8 cellular contexts compared by ENCODE assay signal in the genomic region with DNA sequence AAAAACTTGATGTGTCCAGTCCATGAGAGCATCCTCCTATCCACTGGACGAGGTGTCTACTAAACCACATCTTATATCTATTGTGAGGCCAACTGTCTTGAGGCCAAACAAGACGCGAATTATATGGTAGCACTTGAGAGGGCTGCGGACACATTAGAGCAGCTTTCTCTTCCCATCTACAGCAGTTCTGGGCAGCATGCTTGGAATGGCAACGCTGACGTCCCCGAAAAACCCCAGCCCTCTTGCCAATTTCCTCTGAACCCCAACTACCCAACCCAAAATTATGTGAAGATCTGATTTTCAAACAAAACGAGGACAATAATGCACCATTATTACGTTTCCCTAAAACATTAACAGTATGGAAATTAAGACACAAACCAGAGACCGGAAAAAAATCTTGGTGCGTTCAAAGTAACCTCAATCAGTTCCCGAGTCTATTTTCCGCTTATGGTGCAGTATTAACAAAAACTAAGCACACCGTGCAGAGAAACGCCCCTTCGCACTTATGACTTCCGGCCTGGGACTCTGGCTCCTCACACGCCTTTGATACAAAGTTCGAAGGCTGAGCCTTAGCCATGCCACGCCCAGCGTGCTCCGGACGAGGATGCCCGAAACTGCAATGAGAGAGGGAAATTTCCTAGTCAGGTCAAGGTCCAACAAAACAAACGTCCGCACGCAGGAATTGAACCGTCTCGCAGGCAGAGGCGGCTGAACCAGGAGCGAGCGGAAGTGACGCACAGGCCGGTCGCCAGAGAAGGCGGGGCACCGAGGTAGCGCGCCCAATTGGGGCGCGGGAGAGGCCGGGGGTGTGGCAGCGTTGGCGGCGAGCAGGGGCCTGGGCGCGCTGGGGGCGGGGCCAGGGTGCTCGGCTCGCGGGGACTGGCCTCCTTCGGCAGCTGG. TPM values are rescaled to one million over a fixed set of nuclear protein-coding genes. Genes with fewer than 3 reads are reported as not detected.
DNase-seq lines count a peak whose midpoint lies in the region; ATAC-seq, FAIRE-seq and TF ChIP-seq lines count a peak whose summit lies in the region.

No MANE protein-coding gene starts in this region.

- peaks cover 0 to 10% (median 1%) of the 10 kb centered on the region in 3 donors for H3K36me3 Mint-ChIP-seq in CD8-positive, alpha-beta memory T cell
- no peaks in the 10 kb centered on the region for H3K36me3 Mint-ChIP-seq in activated CD8-positive, alpha-beta memory T cell treated with anti-CD3 and anti-CD28 coated beads, Interleukin-2, amount 10 ng/mL, durations not matched to agents 7 days and 5 days
- no peaks in the 10 kb centered on the region for H3K36me3 Mint-ChIP-seq in memory B cell

- peaks cover 0 to 41% of the 10 kb centered on the region in 2 experiments; a peak in 3 of 4 replicates for H3K79me2 ChIP-seq in H1 (ENCODE audit: control insufficient read depth in 1 of 2, insufficient read depth in 2 of 2, low read length in 2 of 2)

- H2BK15ac ChIP-seq in H1 (ENCODE audit: low read length) = no peak overlapping the region; the same call in 1 of the 2 replicates

- peak overlapping the region; percentile 87 for H3K4me3 ChIP-seq in CD8-positive, alpha-beta memory T cell (ENCODE audit: low read length)
- peak overlapping the region; percentile 72 to 97 (median 90) for H3K4me3 ChIP-seq in H1 (ENCODE audit: extremely low read depth in 1 of 4, insufficient read depth in 2 of 4, low read depth in 3 of 4, low read length in 4 of 4)

- TF ChIP-seq CTCF in H1 (IDR thresholded peaks at IDR 0.05; ENCODE audit: control extremely low read depth in 1 of 3, insufficient read depth in 1 of 3, low read depth in 1 of 3, low read length in 3 of 3) = no peak

- no peaks in the 10 kb centered on the region for H3K27me3 ChIP-seq in CD8-positive, alpha-beta memory T cell (ENCODE audit: insufficient read depth, low read length, poor library complexity, severe bottlenecking)
- H3K27me3 ChIP-seq in H1 (replicated peaks in 1 of 4; ENCODE audit: control insufficient read depth in 3 of 4, extremely low read depth in 1 of 4, insufficient read depth in 3 of 4, low read length in 3 of 4) = no peaks in the 10 kb centered on the region

- no peak overlapping the region for H2AK5ac ChIP-seq in H1 (ENCODE audit: low read depth, low read length)

- H3K23me2 ChIP-seq in H1 (ENCODE audit: low read depth, low read length) = peaks cover 7% of the 10 kb centered on the region

- H3K23ac ChIP-seq in H1 (ENCODE audit: insufficient read length) = no peak overlapping the region

- POLR2A ChIA-PET in CD8-positive, alpha-beta memory T cell (lab: Charles Lee) = interaction anchor here (2.5 kb wide), 1 partner anchor 55 kb away, joined by 12 read pairs; a partner anchor contains a TSS
- POLR2A ChIA-PET in H1 (lab: Charles Lee; ENCODE audit: partially characterized antibody) = interaction anchor here (1.0 to 1.9 kb wide), 8 partner anchors 9 to 138 kb away, joined by 3 to 13 read pairs (median 4); no protein-coding TSS in a partner anchor

- peaks cover 2 to 8% of the 10 kb centered on the region in 2 donors for H3K27me3 Mint-ChIP-seq in CD8-positive, alpha-beta memory T cell
- H3K27me3 Mint-ChIP-seq in activated CD8-positive, alpha-beta memory T cell treated with anti-CD3 and anti-CD28 coated beads, Interleukin-2, amount 10 ng/mL, durations not matched to agents 7 days and 5 days = peaks cover under 1% of the 10 kb centered on the region
- peaks cover 3% of the 10 kb centered on the region for H3K27me3 Mint-ChIP-seq in memory B cell

- peak overlapping the region; percentile 92 to 95 for H3K4me2 ChIP-seq in H1 (ENCODE audit: insufficient read depth in 1 of 2, low read depth in 2 of 2, low read length in 2 of 2)

- WGBS in H1 (ENCODE audit: extremely low coverage in 1 of 2, insufficient coverage in 1 of 2, insufficient read length in 1 of 2, insufficient replicate concordance in 2 of 2, low coverage in 1 of 2, low lambda C conversion rate in 2 of 2, missing lambda C conversion rate in 1 of 2), 2 experiments = 1% methylated on average over 43 of the region's 52 CpGs; no CpG with 5 or more reads in 1 of the 2 experiments

- H2BK12ac ChIP-seq in H1 (ENCODE audit: low read depth, low read length) = peak overlapping the region; percentile 88; the same call in 1 of the 2 replicates

- TF ChIP-seq EP300 in H1 (IDR thresholded peaks at IDR 0.05; ENCODE audit: borderline replicate concordance in 1 of 2, low read depth in 2 of 2, low read length in 2 of 2) = peak in 1 of 2 experiments; percentile 6; a peak in 1 of 3 replicates

- DNase-seq in CD8-positive, alpha-beta memory T cell = peak; percentile 95 to 96 (median 96)
- DNase-seq in HTR-8/SVneo (ENCODE audit: insufficient read length, low spot score) (peak; percentile 89), NOMO-1 treated with DMSO at 0.1 percent for 48 hours (lab: John Stamatoyannopoulos, UW; ENCODE audit: unreplicated experiment) (peak; percentile 97), H1 (ENCODE audit: low read depth in 1 of 2, low spot score in 2 of 2) (peak; percentile 88 to 97), memory B cell (ENCODE audit: low spot score in 2 of 2) (peak; percentile 95 to 96)
- peak; percentile 98 for DNase-seq in activated CD8-positive, alpha-beta memory T cell treated with anti-CD3 and anti-CD28 coated beads, Interleukin-2, amount 10 ng/mL, durations not matched to agents 7 days and 5 days
- peak; percentile 94 for DNase-seq in stimulated activated CD8-positive, alpha-beta memory T cell treated with anti-CD3 and anti-CD28 coated beads, Interleukin-12 subunit alpha, Interleukin-12 subunit beta, amount 100 ng/mL, for 1 hour (ENCODE audit: low read depth)

- no peaks in the 10 kb centered on the region for H3K36me3 ChIP-seq in CD8-positive, alpha-beta memory T cell (ENCODE audit: insufficient read depth, low read length)
- no peaks in the 10 kb centered on the region for H3K36me3 ChIP-seq in H1 (ENCODE audit: control insufficient read depth in 2 of 4, insufficient read depth in 4 of 4, low read length in 3 of 4)

- peak overlapping the region; percentile 28 for H3K14ac ChIP-seq in H1 (ENCODE audit: insufficient read length)

- TF ChIP-seq RAD21 in H1 (IDR thresholded peaks at IDR 0.05 in 1 of 2, conservative IDR thresholded peaks at IDR 0.05 in 1 of 2; ENCODE audit: low read depth in 2 of 2, low read length in 2 of 2) = no peak

- peak overlapping the region; percentile 93 to 99 (median 98) for H3K9ac ChIP-seq in H1 (replicated peaks in 1 of 4; ENCODE audit: extremely low read depth in 1 of 4, low read depth in 3 of 4, low read length in 3 of 4)

- no peaks in the 10 kb centered on the region for H4K20me1 ChIP-seq in H1 (replicated peaks in 1 of 2; ENCODE audit: control insufficient read depth in 1 of 2, insufficient read depth in 2 of 2, low read length in 2 of 2)

- H3K4me1 Mint-ChIP-seq in CD8-positive, alpha-beta memory T cell = peaks cover 26 to 44% (median 40%) of the 10 kb centered on the region in 3 donors
- H3K4me1 Mint-ChIP-seq in activated CD8-positive, alpha-beta memory T cell treated with anti-CD3 and anti-CD28 coated beads, Interleukin-2, amount 10 ng/mL, durations not matched to agents 7 days and 5 days = peaks cover 30% of the 10 kb centered on the region
- peaks cover 10% of the 10 kb centered on the region for H3K4me1 Mint-ChIP-seq in memory B cell

- H3K56ac ChIP-seq in H1 (replicated peaks; ENCODE audit: insufficient read length, low read depth, low read length) = peak overlapping the region; percentile 91

- H4K8ac ChIP-seq in H1 (ENCODE audit: extremely low read depth, insufficient read depth, low read length) = peak overlapping the region; percentile 100; the same call in 1 of the 2 replicates

- H3K18ac ChIP-seq in H1 (ENCODE audit: extremely low read depth, low read length) = peak overlapping the region; percentile 91

- H3K79me1 ChIP-seq in H1 (ENCODE audit: low read depth, low read length) = no peaks in the 10 kb centered on the region

- peak overlapping the region; percentile 88 for H4K5ac ChIP-seq in H1 (ENCODE audit: insufficient read length, low read depth, low read length)

- H2BK120ac ChIP-seq in H1 (replicated peaks; ENCODE audit: low read depth, low read length) = no peak overlapping the region

- peak overlapping the region; percentile 99 for H2BK5ac ChIP-seq in H1 (ENCODE audit: low read depth, low read length)

- H3K4me3 Mint-ChIP-seq in CD8-positive, alpha-beta memory T cell = peak overlapping the region; percentile 93 to 100 (median 98)
- H3K4me3 Mint-ChIP-seq in activated CD8-positive, alpha-beta memory T cell treated with anti-CD3 and anti-CD28 coated beads, Interleukin-2, amount 10 ng/mL, durations not matched to agents 7 days and 5 days = peak overlapping the region; percentile 89
- H3K4me3 Mint-ChIP-seq in memory B cell = peak overlapping the region; percentile 98

- no peak for TF ChIP-seq POLR2A in H1 (IDR thresholded peaks at IDR 0.05; ENCODE audit: control extremely low read depth in 1 of 2, low read depth in 2 of 2, low read length in 2 of 2)

- ATAC-seq in GM21381 (IDR thresholded peaks at IDR 0.05; ENCODE audit: unreplicated experiment) = peak; percentile 83
- peak; percentile 93 for ATAC-seq in activated CD8-positive, alpha-beta memory T cell treated with anti-CD3 and anti-CD28 coated beads, Interleukin-2, amount 10 ng/mL, durations not matched to agents 7 days and 5 days
- peak; percentile 82 for ATAC-seq in memory B cell (ENCODE audit: low read depth)

- peak overlapping the region; percentile 45; the same call in 1 of the 2 replicates for H2AFZ ChIP-seq in H1 (ENCODE audit: low read length)

- peaks cover 21% of the 10 kb centered on the region for H3K4me1 ChIP-seq in CD8-positive, alpha-beta memory T cell (ENCODE audit: insufficient read depth, low read length)
- H3K4me1 ChIP-seq in H1 (replicated peaks in 1 of 4; ENCODE audit: control insufficient read depth in 3 of 4, insufficient read depth in 4 of 4, low read length in 3 of 4) = peaks cover 0 to 6% (median 0%) of the 10 kb centered on the region in 4 experiments; a peak in 2 of 7 replicates

- no peak overlapping the region for H2BK20ac ChIP-seq in H1 (ENCODE audit: low read length)

- H3K27ac Mint-ChIP-seq in CD8-positive, alpha-beta memory T cell = peak overlapping the region; percentile 98 to 100 (median 100)
- H3K27ac Mint-ChIP-seq in activated CD8-positive, alpha-beta memory T cell treated with anti-CD3 and anti-CD28 coated beads, Interleukin-2, amount 10 ng/mL, durations not matched to agents 7 days and 5 days = peak overlapping the region; percentile 99
- peak overlapping the region; percentile 95 for H3K27ac Mint-ChIP-seq in memory B cell

- peak overlapping the region; percentile 44 for H4K91ac ChIP-seq in H1 (replicated peaks; ENCODE audit: insufficient read length, low read length)

- H3K9me3 Mint-ChIP-seq in CD8-positive, alpha-beta memory T cell = no peaks in the 10 kb centered on the region
- no peaks in the 10 kb centered on the region for H3K9me3 Mint-ChIP-seq in activated CD8-positive, alpha-beta memory T cell treated with anti-CD3 and anti-CD28 coated beads, Interleukin-2, amount 10 ng/mL, durations not matched to agents 7 days and 5 days (ENCODE audit: low read depth)
- no peaks in the 10 kb centered on the region for H3K9me3 Mint-ChIP-seq in memory B cell

- CTCF ChIA-PET in CD8-positive, alpha-beta memory T cell (lab: Charles Lee) = interaction anchor here (1.5 to 3.8 kb wide), 2 partner anchors 55 to 132 kb away, joined by 5 to 23 read pairs; a partner anchor contains a TSS
- CTCF ChIA-PET in activated CD8-positive, alpha-beta memory T cell treated with anti-CD3 and anti-CD28 coated beads, Interleukin-2, amount 10 ng/mL, durations not matched to agents 7 days and 5 days (lab: Charles Lee) = interaction anchor here (0.6 to 4.0 kb wide), 7 partner anchors 14 to 132 kb away, joined by 3 to 42 read pairs (median 4); no protein-coding TSS in a partner anchor
- CTCF ChIA-PET in H1 (lab: Charles Lee; ENCODE audit: partially characterized antibody) = interaction anchor here (0.6 to 1.2 kb wide), 4 partner anchors 36 to 157 kb away, joined by 3 to 4 read pairs (median 4); no protein-coding TSS in a partner anchor

- peak overlapping the region; percentile 97 for H3K27ac ChIP-seq in CD8-positive, alpha-beta memory T cell (ENCODE audit: low read depth, low read length)
- H3K27ac ChIP-seq in H1 (ENCODE audit: low read depth, low read length) = peak overlapping the region; percentile 98

- peak overlapping the region; percentile 66 for H3K4ac ChIP-seq in H1 (replicated peaks; ENCODE audit: insufficient read length, low read depth, low read length)

- FAIRE-seq in HTR-8/SVneo (lab: Jason Lieb, UNC) = peak; percentile 70
- peak; percentile 24 for FAIRE-seq in H1 (lab: Jason Lieb, UNC)

- no peaks in the 10 kb centered on the region for H3K9me3 ChIP-seq in CD8-positive, alpha-beta memory T cell (ENCODE audit: low read length)
- H3K9me3 ChIP-seq in H1 (ENCODE audit: insufficient read depth in 2 of 2, low read depth in 1 of 2, low read length in 1 of 2) = no peaks in the 10 kb centered on the region

RNA-seq across cellular contexts. Expression of a gene that starts 0.5 kb away (rescaled TPM):
- 10 to 100 TPM; 23.2 to 27.1 TPM for total RNA-seq in CD8-positive, alpha-beta memory T cell
- polyA plus RNA-seq in CD8-positive, alpha-beta memory T cell = 27.5 TPM
- 10 to 100 TPM; 13.6 to 17.8 TPM for total RNA-seq in activated CD8-positive, alpha-beta memory T cell treated with anti-CD3 and anti-CD28 coated beads, Interleukin-2, amount 10 ng/mL, durations not matched to agents 7 days and 5 days
- total RNA-seq in H1 (2021; fragmentation: NEBNext Ultra II Directional; extraction: Animal tissue kit (Norgen Biotek cat#: 25700)) = 26.9 and 27.7 TPM in 2 replicates
- polyA plus RNA-seq in H1 (2011; rRNA removed) = 5.3 and 7.2 TPM in 2 replicates
- polyA plus RNA-seq in H1 (2011; cell fraction: cytosol; rRNA removed) = 13.6 TPM
- 16.1 TPM for polyA plus RNA-seq in H1 (2011; cell fraction: nucleus; rRNA removed)
- 9.8 to 16.0 TPM (median 10.7 TPM) in 4 replicates for polyA plus RNA-seq in H1 (2012, experiment 1 of 2)
- polyA plus RNA-seq in H1 (2012, experiment 2 of 2) = 5.7 TPM
- polyA plus RNA-seq in H1 (2013, experiment 1 of 2) = 14.5 TPM
- 13.2 TPM for polyA plus RNA-seq in H1 (2013, experiment 2 of 2)
- 1.8 and 5.4 TPM in 2 replicates for polyA minus RNA-seq in H1 (2011; rRNA and poly(A)+ RNA removed)
- 22.8 TPM for polyA minus RNA-seq in H1 (2011; cell fraction: cytosol; rRNA and poly(A)+ RNA removed)
- polyA minus RNA-seq in H1 (2011; cell fraction: nucleus; rRNA and poly(A)+ RNA removed) = 22.9 TPM

RNA-seq across cellular contexts. Expression of a gene that starts 54.6 kb away (rescaled TPM):
- total RNA-seq in CD8-positive, alpha-beta memory T cell = 10 to 100 TPM; 33.6 to 34.7 TPM
- polyA plus RNA-seq in CD8-positive, alpha-beta memory T cell = 48.8 TPM
- total RNA-seq in activated CD8-positive, alpha-beta memory T cell treated with anti-CD3 and anti-CD28 coated beads, Interleukin-2, amount 10 ng/mL, durations not matched to agents 7 days and 5 days = 10 to 100 TPM; 29.0 to 32.5 TPM
- 2.7 and 2.9 TPM in 2 replicates for total RNA-seq in H1 (2021; fragmentation: NEBNext Ultra II Directional; extraction: Animal tissue kit (Norgen Biotek cat#: 25700))
- 0.42 and 0.77 TPM in 2 replicates for polyA plus RNA-seq in H1 (2011; rRNA removed)
- polyA plus RNA-seq in H1 (2011; cell fraction: cytosol; rRNA removed) = 0.81 TPM
- polyA plus RNA-seq in H1 (2011; cell fraction: nucleus; rRNA removed) = 0.36 TPM
- polyA plus RNA-seq in H1 (2012, experiment 1 of 2) = 1.2 to 2.5 TPM (median 1.6 TPM) in 4 replicates
- polyA plus RNA-seq in H1 (2012, experiment 2 of 2) = 1.4 TPM
- 2.2 TPM for polyA plus RNA-seq in H1 (2013, experiment 1 of 2)
- 2.0 TPM for polyA plus RNA-seq in H1 (2013, experiment 2 of 2)
- 1.1 and 1.2 TPM in 2 replicates for polyA minus RNA-seq in H1 (2011; rRNA and poly(A)+ RNA removed)
- 0.66 TPM for polyA minus RNA-seq in H1 (2011; cell fraction: cytosol; rRNA and poly(A)+ RNA removed)
- polyA minus RNA-seq in H1 (2011; cell fraction: nucleus; rRNA and poly(A)+ RNA removed) = 1.6 TPM

Comparison
In these comparisons a context has a peak if more than half of its experiments do, and no peak if none do; other contexts are left out.
1. Peak in every context shown above with its lines: DNase-seq, ATAC-seq, H3K4me3 ChIP-seq and H3K27ac ChIP-seq.